1 cellular context compared by ENCODE assay signal in genomic region chr1:2582401-2582800, GRCh38.
A peak's percentile ranks its signal among the peaks of the same experiment; 100 is the strongest.
TF ChIP-seq lines count a peak whose summit lies in the region.

No MANE protein-coding gene starts in this region.

TF ChIP-seq in HEK293, 187 proteins besides CTCF, POLR2A, EP300 and RAD21 (continued from another document):
- no peak for TF ChIP-seq ZSCAN4 (tag by site-specific recombination; IDR thresholded peaks at IDR 0.05)
- TF ChIP-seq ZXDB (tag by site-specific recombination; IDR thresholded peaks at IDR 0.05): no peak
- peak; percentile 43; the same call in 1 of the 2 replicates for TF ChIP-seq ZNF600 (tag by site-specific recombination; IDR thresholded peaks at IDR 0.05)
- TF ChIP-seq YY2 (tag by site-specific recombination; IDR thresholded peaks at IDR 0.05): no peak
- TF ChIP-seq ZNF175 (tag by site-specific recombination; IDR thresholded peaks at IDR 0.05): no peak
- TF ChIP-seq ZBTB1 (tag by site-specific recombination; IDR thresholded peaks at IDR 0.05): no peak
